8 cellular contexts compared by ENCODE assay signal in the genomic region with DNA sequence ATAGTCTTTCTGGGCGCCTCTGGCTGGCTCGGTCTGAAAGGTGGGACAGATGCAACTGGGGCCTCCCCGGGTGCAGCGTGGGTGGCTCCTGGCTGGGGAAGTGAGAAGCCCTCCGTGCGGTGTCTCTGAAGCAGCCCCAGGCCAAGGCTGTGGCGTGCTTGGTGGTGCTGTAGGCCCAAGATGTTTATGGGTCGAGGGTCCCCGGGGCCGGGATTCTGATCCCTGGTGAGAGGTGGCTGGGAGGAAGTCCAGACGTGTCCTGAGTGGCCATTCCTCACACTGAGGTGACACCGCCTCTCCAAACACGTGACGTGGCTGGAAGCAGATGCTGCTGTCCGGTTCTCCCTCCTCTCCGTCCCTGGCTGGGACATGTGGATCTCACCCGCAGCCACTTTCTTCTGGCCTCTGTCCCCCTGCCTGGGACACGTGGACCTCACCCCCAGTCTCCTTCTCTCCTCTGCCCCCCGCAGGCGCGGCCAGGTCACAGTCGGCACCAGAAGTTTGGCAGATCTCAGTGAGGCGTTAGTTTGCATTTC. TPM values are rescaled to one million over a fixed set of nuclear protein-coding genes. Genes with fewer than 3 reads are reported as not detected.
DNase-seq lines count a peak whose midpoint lies in the region; ATAC-seq lines count a peak whose summit lies in the region.

No MANE protein-coding gene starts in this region.

- peaks cover 0 to 7% (median 3%) of the 10 kb centered on the region in 11 experiments; a peak in 10 of 22 replicates for H3K9me3 ChIP-seq in BLaER1 treated with 17β-estradiol and CSF1 and Interleukin-3, amounts not matched to agents 10 nM and 100 nM (replicated peaks in 1 of 11)
- H3K9me3 ChIP-seq in mononuclear cell (ENCODE audit: low read depth, low read length) = no peaks in the 10 kb centered on the region

- H3K36me3 ChIP-seq in BLaER1 treated with 17β-estradiol and CSF1 and Interleukin-3, amounts not matched to agents 10 nM and 100 nM = peaks cover 0 to 20% (median 12%) of the 10 kb centered on the region in 11 experiments; a peak in 12 of 22 replicates

- peak overlapping the region; percentile 89 to 90 for H3K27ac Mint-ChIP-seq in T-cell

- no peaks in the 10 kb centered on the region for H3K9me3 Mint-ChIP-seq in T-cell

- H3K27me3 ChIP-seq in BLaER1 treated with 17β-estradiol and CSF1 and Interleukin-3, amounts not matched to agents 10 nM and 100 nM = peaks cover 0 to 4% (median 0%) of the 10 kb centered on the region in 11 experiments; a peak in 1 of 22 replicates
- no peaks in the 10 kb centered on the region for H3K27me3 ChIP-seq in mononuclear cell (ENCODE audit: insufficient read depth, low read length)

- H3K4me1 ChIP-seq in BLaER1 treated with 17β-estradiol and CSF1 and Interleukin-3, amounts not matched to agents 10 nM and 100 nM = peaks cover 56 to 87% (median 86%) of the 10 kb centered on the region in 10 experiments
- H3K4me1 ChIP-seq in mononuclear cell (ENCODE audit: insufficient read depth, low read length) = peaks cover 23% of the 10 kb centered on the region

- H3K27me3 Mint-ChIP-seq in T-cell = no peaks in the 10 kb centered on the region

- peak; percentile 64 for ATAC-seq in GM18909 (IDR thresholded peaks at IDR 0.05; ENCODE audit: poor library complexity, unreplicated experiment)
- peak; percentile 58 for ATAC-seq in HG03108 (IDR thresholded peaks at IDR 0.05; ENCODE audit: unreplicated experiment)
- peak; percentile 32 to 51 (median 42) for ATAC-seq in T-cell (replicated peaks in 1 of 4)
- ATAC-seq in stimulated activated naive CD8-positive, alpha-beta T cell treated with anti-CD3 and anti-CD28 coated beads, Interleukin-15, Interleukin-2, amounts not matched to agents 100 U/mL and 50 U/mL, for 24 hours = peak; percentile 62

- peak overlapping the region in 10 of 11 experiments; percentile 31 to 96 (median 86); a peak in 20 of 22 replicates for H3K27ac ChIP-seq in BLaER1 treated with 17β-estradiol and CSF1 and Interleukin-3, amounts not matched to agents 10 nM and 100 nM

- POLR2A ChIA-PET in T-cell (lab: Charles Lee) = no interaction called here

- H3K4me2 ChIP-seq in BLaER1 treated with 17β-estradiol and CSF1 and Interleukin-3, amounts not matched to agents 10 nM and 100 nM = peak overlapping the region; percentile 93 to 98 (median 97)

- peak overlapping the region; percentile 52 to 88 (median 79); a peak in 21 of 22 replicates for H3K9ac ChIP-seq in BLaER1 treated with 17β-estradiol and CSF1 and Interleukin-3, amounts not matched to agents 10 nM and 100 nM

- peaks cover 9 to 34% (median 22%) of the 10 kb centered on the region in 11 experiments; a peak in 20 of 22 replicates for H4K20me1 ChIP-seq in BLaER1 treated with 17β-estradiol and CSF1 and Interleukin-3, amounts not matched to agents 10 nM and 100 nM

- H3K36me3 Mint-ChIP-seq in T-cell = peaks cover 15% of the 10 kb centered on the region

- H3K4me3 ChIP-seq in BLaER1 treated with 17β-estradiol and CSF1 and Interleukin-3, amounts not matched to agents 10 nM and 100 nM = peak overlapping the region; percentile 55 to 75 (median 70)
- H3K4me3 ChIP-seq in mononuclear cell (ENCODE audit: low read length) = peak overlapping the region; percentile 26

- H3K4me1 Mint-ChIP-seq in T-cell = peaks cover 38 to 49% (median 46%) of the 10 kb centered on the region in 3 donors

- peak overlapping the region; percentile 76 to 88 (median 81) for H3K4me3 Mint-ChIP-seq in T-cell

- DNase-seq in T-cell = peak in 9 of 34 experiments; percentile 26 to 70 (median 48)
- peak; percentile 53 for DNase-seq in cerebellum (ENCODE audit: low spot score)
- DNase-seq in stimulated activated naive CD8-positive, alpha-beta T cell treated with anti-CD3 and anti-CD28 coated beads, Interleukin-15, Interleukin-2, amounts not matched to agents 100 U/mL and 50 U/mL, for 24 hours = peak; percentile 87
- DNase-seq in GOT3 (lab: John Stamatoyannopoulos, UW) = no peak

- CTCF ChIA-PET in T-cell (lab: Charles Lee) = no interaction called here

RNA-seq across cellular contexts. Expression of a gene that starts 12.6 kb away (rescaled TPM):
- total RNA-seq in T-cell (1 to 10 TPM in 4 of 5 donors, under 1 TPM in 1; 0.26 to 1.4 (median 1.3) TPM), cerebellum (1.3 TPM), mononuclear cell (0.21 TPM)

RNA-seq across cellular contexts. Expression of a gene that starts 23.5 kb away (rescaled TPM):
- 1 to 10 TPM; 1.3 to 6.8 (median 5.2) TPM for total RNA-seq in T-cell
- not detected for total RNA-seq in cerebellum
- total RNA-seq in mononuclear cell = 2.0 TPM
